In the genomic region with DNA sequence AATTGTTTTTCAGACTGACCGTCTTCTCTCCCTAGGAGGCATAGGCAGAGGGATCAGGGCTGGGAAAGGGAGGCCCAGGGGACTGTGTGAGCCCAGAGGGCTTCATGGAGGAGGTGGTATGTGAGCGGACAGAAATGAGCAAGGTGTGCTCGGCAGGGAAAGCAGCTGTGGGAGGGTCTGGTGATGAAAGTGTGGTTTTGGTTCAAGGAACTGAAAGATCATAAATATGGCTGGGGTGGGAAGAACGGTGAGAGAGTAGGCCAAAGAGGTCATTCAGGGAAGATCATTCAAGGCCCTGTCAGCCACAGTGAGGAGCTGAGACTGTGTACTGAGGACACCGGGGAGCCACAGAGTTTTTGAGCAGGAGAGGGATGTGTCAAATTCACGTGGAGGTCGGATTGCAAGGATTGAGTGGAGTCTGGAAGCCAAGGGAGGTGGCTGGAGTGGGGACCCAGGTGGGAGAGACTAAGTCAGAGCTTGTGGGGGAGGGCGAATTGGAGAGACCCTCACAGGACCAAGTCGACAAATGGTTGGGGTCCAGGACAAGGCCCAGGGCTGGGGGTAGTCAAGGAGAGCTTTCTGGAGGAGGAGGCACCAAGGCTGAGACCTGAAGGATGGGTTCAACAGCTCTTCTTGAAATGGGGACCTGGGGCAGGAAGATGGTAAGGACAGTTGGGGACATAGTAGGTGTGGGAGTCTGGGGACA, we compare ENCODE assay signal across 1 cellular context.
TF ChIP-seq lines count a peak whose summit lies in the region.

No MANE protein-coding gene starts in this region.

TF ChIP-seq in GM12878, 131 proteins besides CTCF, POLR2A, EP300 and RAD21 (continues in another document):
- TF ChIP-seq RBBP5 (conservative IDR thresholded peaks at IDR 0.05) = no peak
- TF ChIP-seq TBL1XR1 (IDR thresholded peaks at IDR 0.05; ENCODE audit: low read depth, low read length) = no peak
- no peak for TF ChIP-seq FOXK2 (IDR thresholded peaks at IDR 0.05)
- 0 out of 3 replicates have a peak, but pooled peaks have one; percentile 21 for TF ChIP-seq POU2F2 (IDR thresholded peaks at IDR 0.05; ENCODE audit: borderline replicate concordance, low read depth, low read length)
- TF ChIP-seq RB1 (IDR thresholded peaks at IDR 0.05; ENCODE audit: borderline replicate concordance) = no peak
- TF ChIP-seq RFX5 (IDR thresholded peaks at IDR 0.05; ENCODE audit: low read depth, low read length) = no peak
- TF ChIP-seq, protein P1, sequence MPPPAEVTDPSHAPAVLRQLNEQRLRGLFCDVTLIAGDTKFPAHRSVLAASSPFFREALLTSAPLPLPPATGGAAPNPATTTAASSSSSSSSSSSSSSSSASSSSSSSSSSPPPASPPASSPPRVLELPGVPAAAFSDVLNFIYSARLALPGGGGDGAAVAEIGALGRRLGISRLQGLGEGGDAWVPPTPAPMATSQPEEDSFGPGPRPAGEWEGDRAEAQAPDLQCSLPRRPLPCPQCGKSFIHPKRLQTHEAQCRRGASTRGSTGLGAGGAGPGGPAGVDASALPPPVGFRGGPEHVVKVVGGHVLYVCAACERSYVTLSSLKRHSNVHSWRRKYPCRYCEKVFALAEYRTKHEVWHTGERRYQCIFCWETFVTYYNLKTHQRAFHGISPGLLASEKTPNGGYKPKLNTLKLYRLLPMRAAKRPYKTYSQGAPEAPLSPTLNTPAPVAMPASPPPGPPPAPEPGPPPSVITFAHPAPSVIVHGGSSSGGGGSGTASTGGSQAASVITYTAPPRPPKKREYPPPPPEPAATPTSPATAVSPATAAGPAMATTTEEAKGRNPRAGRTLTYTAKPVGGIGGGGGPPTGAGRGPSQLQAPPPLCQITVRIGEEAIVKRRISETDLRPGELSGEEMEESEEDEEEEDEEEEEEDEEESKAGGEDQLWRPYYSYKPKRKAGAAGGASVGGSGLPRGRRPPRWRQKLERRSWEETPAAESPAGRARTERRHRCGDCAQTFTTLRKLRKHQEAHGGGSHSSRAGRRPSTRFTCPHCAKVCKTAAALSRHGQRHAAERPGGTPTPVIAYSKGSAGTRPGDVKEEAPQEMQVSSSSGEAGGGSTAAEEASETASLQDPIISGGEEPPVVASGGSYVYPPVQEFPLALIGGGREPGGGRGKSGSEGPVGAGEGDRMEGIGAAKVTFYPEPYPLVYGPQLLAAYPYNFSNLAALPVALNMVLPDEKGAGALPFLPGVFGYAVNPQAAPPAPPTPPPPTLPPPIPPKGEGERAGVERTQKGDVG (CRISPR knock-in tag; IDR thresholded peaks at IDR 0.05) = no peak
- TF ChIP-seq SMC3 (IDR thresholded peaks at IDR 0.05; ENCODE audit: borderline replicate concordance, low read length) = no peak
- TF ChIP-seq CBX3 (IDR thresholded peaks at IDR 0.05; ENCODE audit: borderline replicate concordance, low read depth) = no peak
- TF ChIP-seq ZZZ3 (IDR thresholded peaks at IDR 0.05; ENCODE audit: control insufficient read depth, insufficient read length, low read depth) = no peak
- TF ChIP-seq PRDM15 (CRISPR knock-in tag; IDR thresholded peaks at IDR 0.05) = no peak
- TF ChIP-seq MEF2B (IDR thresholded peaks at IDR 0.05; ENCODE audit: partially characterized antibody, poor library complexity, severe bottlenecking) = peak; percentile 89
- no peak for TF ChIP-seq KDM1A (IDR thresholded peaks at IDR 0.05; ENCODE audit: borderline replicate concordance)
- no peak for TF ChIP-seq FOS (IDR thresholded peaks at IDR 0.05; ENCODE audit: borderline replicate concordance, extremely low read depth, insufficient read length)
- TF ChIP-seq CBX5 (IDR thresholded peaks at IDR 0.05; ENCODE audit: low read depth) = no peak
- no peak for TF ChIP-seq MXI1 (IDR thresholded peaks at IDR 0.05; ENCODE audit: low read depth, low read length)
- TF ChIP-seq SIN3A (IDR thresholded peaks at IDR 0.05; ENCODE audit: low read depth, low read length) = no peak
- TF ChIP-seq, protein P2, sequence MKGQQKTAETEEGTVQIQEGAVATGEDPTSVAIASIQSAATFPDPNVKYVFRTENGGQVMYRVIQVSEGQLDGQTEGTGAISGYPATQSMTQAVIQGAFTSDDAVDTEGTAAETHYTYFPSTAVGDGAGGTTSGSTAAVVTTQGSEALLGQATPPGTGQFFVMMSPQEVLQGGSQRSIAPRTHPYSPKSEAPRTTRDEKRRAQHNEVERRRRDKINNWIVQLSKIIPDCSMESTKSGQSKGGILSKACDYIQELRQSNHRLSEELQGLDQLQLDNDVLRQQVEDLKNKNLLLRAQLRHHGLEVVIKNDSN (IDR thresholded peaks at IDR 0.05; ENCODE audit: borderline replicate concordance, extremely low read length, insufficient read depth, low read depth, low read length) = no peak
- no peak for TF ChIP-seq SRF (IDR thresholded peaks at IDR 0.05; ENCODE audit: low read depth in 2 of 2, low read length in 2 of 2)
- TF ChIP-seq CHD2 (IDR thresholded peaks at IDR 0.05; ENCODE audit: borderline replicate concordance, low read depth, low read length) = peak; percentile 45; the same call in 1 of the 2 replicates
- TF ChIP-seq IKZF2 (IDR thresholded peaks at IDR 0.05) = peak; percentile 81 to 83
- TF ChIP-seq EED (IDR thresholded peaks at IDR 0.05; ENCODE audit: low read depth) = peak; percentile 88
- TF ChIP-seq, protein P3, sequence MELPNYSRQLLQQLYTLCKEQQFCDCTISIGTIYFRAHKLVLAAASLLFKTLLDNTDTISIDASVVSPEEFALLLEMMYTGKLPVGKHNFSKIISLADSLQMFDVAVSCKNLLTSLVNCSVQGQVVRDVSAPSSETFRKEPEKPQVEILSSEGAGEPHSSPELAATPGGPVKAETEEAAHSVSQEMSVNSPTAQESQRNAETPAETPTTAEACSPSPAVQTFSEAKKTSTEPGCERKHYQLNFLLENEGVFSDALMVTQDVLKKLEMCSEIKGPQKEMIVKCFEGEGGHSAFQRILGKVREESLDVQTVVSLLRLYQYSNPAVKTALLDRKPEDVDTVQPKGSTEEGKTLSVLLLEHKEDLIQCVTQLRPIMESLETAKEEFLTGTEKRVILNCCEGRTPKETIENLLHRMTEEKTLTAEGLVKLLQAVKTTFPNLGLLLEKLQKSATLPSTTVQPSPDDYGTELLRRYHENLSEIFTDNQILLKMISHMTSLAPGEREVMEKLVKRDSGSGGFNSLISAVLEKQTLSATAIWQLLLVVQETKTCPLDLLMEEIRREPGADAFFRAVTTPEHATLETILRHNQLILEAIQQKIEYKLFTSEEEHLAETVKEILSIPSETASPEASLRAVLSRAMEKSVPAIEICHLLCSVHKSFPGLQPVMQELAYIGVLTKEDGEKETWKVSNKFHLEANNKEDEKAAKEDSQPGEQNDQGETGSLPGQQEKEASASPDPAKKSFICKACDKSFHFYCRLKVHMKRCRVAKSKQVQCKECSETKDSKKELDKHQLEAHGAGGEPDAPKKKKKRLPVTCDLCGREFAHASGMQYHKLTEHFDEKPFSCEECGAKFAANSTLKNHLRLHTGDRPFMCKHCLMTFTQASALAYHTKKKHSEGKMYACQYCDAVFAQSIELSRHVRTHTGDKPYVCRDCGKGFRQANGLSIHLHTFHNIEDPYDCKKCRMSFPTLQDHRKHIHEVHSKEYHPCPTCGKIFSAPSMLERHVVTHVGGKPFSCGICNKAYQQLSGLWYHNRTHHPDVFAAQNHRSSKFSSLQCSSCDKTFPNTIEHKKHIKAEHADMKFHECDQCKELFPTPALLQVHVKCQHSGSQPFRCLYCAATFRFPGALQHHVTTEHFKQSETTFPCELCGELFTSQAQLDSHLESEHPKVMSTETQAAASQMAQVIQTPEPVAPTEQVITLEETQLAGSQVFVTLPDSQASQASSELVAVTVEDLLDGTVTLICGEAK (IDR thresholded peaks at IDR 0.05; ENCODE audit: borderline replicate concordance) = no peak
- TF ChIP-seq, protein P4, sequence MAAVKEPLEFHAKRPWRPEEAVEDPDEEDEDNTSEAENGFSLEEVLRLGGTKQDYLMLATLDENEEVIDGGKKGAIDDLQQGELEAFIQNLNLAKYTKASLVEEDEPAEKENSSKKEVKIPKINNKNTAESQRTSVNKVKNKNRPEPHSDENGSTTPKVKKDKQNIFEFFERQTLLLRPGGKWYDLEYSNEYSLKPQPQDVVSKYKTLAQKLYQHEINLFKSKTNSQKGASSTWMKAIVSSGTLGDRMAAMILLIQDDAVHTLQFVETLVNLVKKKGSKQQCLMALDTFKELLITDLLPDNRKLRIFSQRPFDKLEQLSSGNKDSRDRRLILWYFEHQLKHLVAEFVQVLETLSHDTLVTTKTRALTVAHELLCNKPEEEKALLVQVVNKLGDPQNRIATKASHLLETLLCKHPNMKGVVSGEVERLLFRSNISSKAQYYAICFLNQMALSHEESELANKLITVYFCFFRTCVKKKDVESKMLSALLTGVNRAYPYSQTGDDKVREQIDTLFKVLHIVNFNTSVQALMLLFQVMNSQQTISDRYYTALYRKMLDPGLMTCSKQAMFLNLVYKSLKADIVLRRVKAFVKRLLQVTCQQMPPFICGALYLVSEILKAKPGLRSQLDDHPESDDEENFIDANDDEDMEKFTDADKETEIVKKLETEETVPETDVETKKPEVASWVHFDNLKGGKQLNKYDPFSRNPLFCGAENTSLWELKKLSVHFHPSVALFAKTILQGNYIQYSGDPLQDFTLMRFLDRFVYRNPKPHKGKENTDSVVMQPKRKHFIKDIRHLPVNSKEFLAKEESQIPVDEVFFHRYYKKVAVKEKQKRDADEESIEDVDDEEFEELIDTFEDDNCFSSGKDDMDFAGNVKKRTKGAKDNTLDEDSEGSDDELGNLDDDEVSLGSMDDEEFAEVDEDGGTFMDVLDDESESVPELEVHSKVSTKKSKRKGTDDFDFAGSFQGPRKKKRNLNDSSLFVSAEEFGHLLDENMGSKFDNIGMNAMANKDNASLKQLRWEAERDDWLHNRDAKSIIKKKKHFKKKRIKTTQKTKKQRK (IDR thresholded peaks at IDR 0.05; ENCODE audit: low read depth, low read length) = no peak
- peak; percentile 97 for TF ChIP-seq NR2F1 (conservative IDR thresholded peaks at IDR 0.05)
- peak; percentile 51 for TF ChIP-seq MTA2 (IDR thresholded peaks at IDR 0.05; ENCODE audit: low read depth)
- no peak for TF ChIP-seq BMI1 (IDR thresholded peaks at IDR 0.05; ENCODE audit: borderline replicate concordance)
- no peak for TF ChIP-seq RAD51 (IDR thresholded peaks at IDR 0.05)
- TF ChIP-seq, protein P5, sequence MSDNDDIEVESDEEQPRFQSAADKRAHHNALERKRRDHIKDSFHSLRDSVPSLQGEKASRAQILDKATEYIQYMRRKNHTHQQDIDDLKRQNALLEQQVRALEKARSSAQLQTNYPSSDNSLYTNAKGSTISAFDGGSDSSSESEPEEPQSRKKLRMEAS (IDR thresholded peaks at IDR 0.05; ENCODE audit: low read depth, low read length) = no peak
- no peak for TF ChIP-seq ZNF207 (IDR thresholded peaks at IDR 0.05; ENCODE audit: borderline replicate concordance)
- 0 out of 2 replicates have a peak, but pooled peaks have one; percentile 41 for TF ChIP-seq POLR2AphosphoS5 (IDR thresholded peaks at IDR 0.05; ENCODE audit: low read length)
- no peak for TF ChIP-seq ZNF384 (IDR thresholded peaks at IDR 0.05; ENCODE audit: borderline replicate concordance, low read depth, low read length)
- TF ChIP-seq HCFC1 (IDR thresholded peaks at IDR 0.05; ENCODE audit: low read length) = no peak
- no peak for TF ChIP-seq HDAC6 (IDR thresholded peaks at IDR 0.05; ENCODE audit: unreplicated experiment)
- no peak for TF ChIP-seq BCLAF1 (IDR thresholded peaks at IDR 0.05)
- TF ChIP-seq ZBED1 (IDR thresholded peaks at IDR 0.05; ENCODE audit: borderline replicate concordance) = no peak
- peak; percentile 77 for TF ChIP-seq CBFB (IDR thresholded peaks at IDR 0.05; ENCODE audit: low read depth)
- TF ChIP-seq, protein P6, sequence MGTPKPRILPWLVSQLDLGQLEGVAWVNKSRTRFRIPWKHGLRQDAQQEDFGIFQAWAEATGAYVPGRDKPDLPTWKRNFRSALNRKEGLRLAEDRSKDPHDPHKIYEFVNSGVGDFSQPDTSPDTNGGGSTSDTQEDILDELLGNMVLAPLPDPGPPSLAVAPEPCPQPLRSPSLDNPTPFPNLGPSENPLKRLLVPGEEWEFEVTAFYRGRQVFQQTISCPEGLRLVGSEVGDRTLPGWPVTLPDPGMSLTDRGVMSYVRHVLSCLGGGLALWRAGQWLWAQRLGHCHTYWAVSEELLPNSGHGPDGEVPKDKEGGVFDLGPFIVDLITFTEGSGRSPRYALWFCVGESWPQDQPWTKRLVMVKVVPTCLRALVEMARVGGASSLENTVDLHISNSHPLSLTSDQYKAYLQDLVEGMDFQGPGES (IDR thresholded peaks at IDR 0.05) = no peak
